19 cellular contexts compared by ENCODE assay signal in genomic region chr1:173424137-173424536, GRCh38.
"Had no signal": no experiment of that assay in that cellular context is flagged by ENCODE, and none has a peak within 500 bp of the region (broad histone marks: within the 10 kb centered on the region; RNA-seq: fewer than 3 reads in every experiment).

No MANE protein-coding gene starts in this region.

- H3K9me3 ChIP-seq: adrenal gland, esophagus squamous epithelium, left lung, mucosa of descending colon had no signal

- H3K27me3 ChIP-seq: adrenal gland, esophagus squamous epithelium, hepatocyte, left lung had no signal

- H3K79me2 ChIP-seq: hepatocyte had no signal

- H3K4me3 Mint-ChIP-seq: natural killer cell; stimulated activated naive CD8-positive, alpha-beta T cell treated with anti-CD3 and anti-CD28 coated beads, Interleukin-15, amount 100 ng/mL, for 72 hours; T-helper 2 cell treated with Interferon-gamma antibody and Interleukin-4, amounts not matched to agents 5 μg/mL and 100 μg/mL, for 36 hours had no signal

- ATAC-seq: left lung; natural killer cell; stimulated activated naive CD8-positive, alpha-beta T cell treated with anti-CD3 and anti-CD28 coated beads, Interleukin-15, amount 100 ng/mL, for 72 hours had no signal

- H3K36me3 Mint-ChIP-seq: natural killer cell had no signal

- H3K4me1 ChIP-seq: adrenal gland had no signal

- H3K9me3 Mint-ChIP-seq: activated T-helper 2 cell treated with anti-CD3 and anti-CD28 coated beads, Interferon-gamma antibody, Interleukin-2, Interleukin-4, amounts not matched to agents 10 μg/mL and 5 μg/mL and 100 μg/mL, durations not matched to agents 14 hours and 24 hours and 36 hours; natural killer cell; stimulated activated naive CD8-positive, alpha-beta T cell treated with anti-CD3 and anti-CD28 coated beads, Interleukin-15, amount 100 ng/mL, for 72 hours; T-helper 2 cell treated with Interferon-gamma antibody and Interleukin-4, amounts not matched to agents 5 μg/mL and 100 μg/mL, for 36 hours had no signal

- H3K27ac ChIP-seq: adrenal gland, coronary artery, esophagus squamous epithelium, hepatocyte, left lung, VCaP had no signal

- H3K4me2 ChIP-seq: hepatocyte had no signal

- H3K4me3 ChIP-seq: adrenal gland, coronary artery, esophagus squamous epithelium, hepatocyte, left lung, mucosa of descending colon had no signal

- H3K27me3 Mint-ChIP-seq: stimulated activated naive CD8-positive, alpha-beta T cell treated with anti-CD3 and anti-CD28 coated beads, Interleukin-15, amount 100 ng/mL, for 72 hours had no signal

- H2AFZ ChIP-seq: hepatocyte had no signal

- DNase-seq: activated CD4-positive, alpha-beta T cell treated with anti-CD3 and anti-CD28 coated beads, Interleukin-2, amount 50 U/mL, for 48 hours; activated naive CD4-positive, alpha-beta T cell treated with anti-CD3 and anti-CD28 coated beads, Interleukin-2, amount 50 U/mL, for 16 hours; adrenal gland; caudate nucleus; effector CD4-positive, alpha-beta T cell; esophagus squamous epithelium; kidney; left lung; mucosa of descending colon; natural killer cell; posterior cingulate gyrus; small intestine; stimulated activated naive CD8-positive, alpha-beta T cell treated with anti-CD3 and anti-CD28 coated beads, Interleukin-15, amount 100 ng/mL, for 72 hours; SW 1271 had no signal

- H3K36me3 ChIP-seq: adrenal gland, esophagus squamous epithelium, left lung had no signal

- H3K27ac Mint-ChIP-seq: activated T-helper 2 cell treated with anti-CD3 and anti-CD28 coated beads, Interferon-gamma antibody, Interleukin-2, Interleukin-4, amounts not matched to agents 10 μg/mL and 5 μg/mL and 100 μg/mL, durations not matched to agents 14 hours and 24 hours and 36 hours; stimulated activated naive CD8-positive, alpha-beta T cell treated with anti-CD3 and anti-CD28 coated beads, Interleukin-15, amount 100 ng/mL, for 72 hours; T-helper 2 cell treated with Interferon-gamma antibody and Interleukin-4, amounts not matched to agents 5 μg/mL and 100 μg/mL, for 36 hours had no signal
